ENCODE assay signal across 23 cellular contexts in the genomic region with DNA sequence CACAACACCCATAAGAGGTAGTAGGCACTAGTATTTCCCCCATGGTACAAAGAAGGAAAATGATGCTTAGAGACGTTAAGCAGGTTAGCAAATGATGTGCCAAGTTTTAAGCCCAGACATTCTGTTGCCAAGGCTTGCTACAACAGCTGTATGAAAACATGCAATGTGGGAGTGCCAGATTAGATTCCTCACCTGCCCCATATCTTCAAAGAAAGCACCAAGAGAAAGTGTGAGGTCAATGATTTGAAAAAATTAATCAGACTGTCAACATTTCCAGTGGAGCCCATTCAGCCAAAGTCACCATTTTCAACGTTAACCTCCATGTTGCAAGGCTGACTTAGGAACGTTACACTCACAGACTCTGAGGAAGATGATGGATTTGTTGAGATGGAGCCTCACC.
DNase-seq lines count a peak whose midpoint lies in the region; ATAC-seq, FAIRE-seq and TF ChIP-seq lines count a peak whose summit lies in the region.
"Had no signal": no experiment of that assay in that cellular context is flagged by ENCODE, and none has a peak within 500 bp of the region (broad histone marks: within the 10 kb centered on the region; RNA-seq: fewer than 3 reads in every experiment).

No MANE protein-coding gene starts in this region.

- 7% methylated on average over 3 of the region's 3 CpGs for WGBS in A549 (ENCODE audit: missing lambda C conversion rate)
- WGBS in K562 (ENCODE audit: insufficient coverage, low coverage, missing lambda C conversion rate) = 14% methylated on average over 3 of the region's 3 CpGs

- H3K27ac ChIP-seq in A549 = no peak overlapping the region
- no peak overlapping the region for H3K27ac ChIP-seq in Karpas-422 (ENCODE audit: low read length)
- no peak overlapping the region for H3K27ac ChIP-seq in K562 (ENCODE audit: extremely low read depth, low read depth, low read length)
- H3K27ac ChIP-seq: BLaER1 treated with 17β-estradiol and CSF1 and Interleukin-3, amounts not matched to agents 10 nM and 100 nM; C4-2B had no signal

- DNase-seq in A549 (ENCODE audit: low read depth in 1 of 2, low spot score in 1 of 2) = no peak
- peak; percentile 15 for DNase-seq in Karpas-422
- no peak for DNase-seq in K562 (ENCODE audit: extremely low read depth in 1 of 4, low spot score in 3 of 4)
- DNase-seq in left kidney (ENCODE audit: low read depth, low spot score) = peak; percentile 22
- no peak for DNase-seq in putamen (ENCODE audit: low spot score)
- DNase-seq: 8988T; AML-193; Caco-2; Calu3; CD4-positive, alpha-beta T cell; CD8-positive, alpha-beta T cell; DMS79 treated with DMSO at 0.1 percent for 48 hours; GF-D8 had no signal

- TF ChIP-seq RAD21 in A549 (conservative IDR thresholded peaks at IDR 0.05 in 1 of 2, IDR thresholded peaks at IDR 0.05 in 1 of 2) (no peak), K562 (CRISPR knock-in tag; conservative IDR thresholded peaks at IDR 0.05 in 1 of 2, IDR thresholded peaks at IDR 0.05 in 1 of 2) (no peak)

- no peaks in the 10 kb centered on the region for H3K79me2 ChIP-seq in Karpas-422 (ENCODE audit: low read length)
- H3K79me2 ChIP-seq in K562 (ENCODE audit: control insufficient read depth, insufficient read depth, low read length) = no peaks in the 10 kb centered on the region

- no peaks in the 10 kb centered on the region for H3K9me2 ChIP-seq in Karpas-422 (replicated peaks; ENCODE audit: insufficient read depth, low read length)

- H3K9me1 ChIP-seq in K562 (ENCODE audit: control insufficient read depth, insufficient read depth, low read length) = no peaks in the 10 kb centered on the region

- no TSS peak for BruUV-seq in K562 (replicated peaks; lab: Mats Ljungman, UMichigan)

- no peaks in the 10 kb centered on the region for H4K20me1 ChIP-seq in Karpas-422 (ENCODE audit: insufficient read depth, low read depth, low read length)
- no peaks in the 10 kb centered on the region for H4K20me1 ChIP-seq in K562 (replicated peaks; ENCODE audit: control insufficient read depth, insufficient read depth, low read length)
- H4K20me1 ChIP-seq: BLaER1 treated with 17β-estradiol and CSF1 and Interleukin-3, amounts not matched to agents 10 nM and 100 nM had no signal

- H3K27me3 ChIP-seq in Karpas-422 (ENCODE audit: low read length) (no peaks in the 10 kb centered on the region), K562 (ENCODE audit: control insufficient read depth in 2 of 2, insufficient read depth in 2 of 2, low read length in 2 of 2) (no peaks in the 10 kb centered on the region)
- H3K27me3 ChIP-seq: BLaER1 treated with 17β-estradiol and CSF1 and Interleukin-3, amounts not matched to agents 10 nM and 100 nM had no signal

- ATAC-seq in A549 = no peak
- ATAC-seq in K562 = no peak
- no peak for ATAC-seq in HG02759 (IDR thresholded peaks at IDR 0.05; ENCODE audit: unreplicated experiment)
- no peak for ATAC-seq in HG03442 (IDR thresholded peaks at IDR 0.05; ENCODE audit: unreplicated experiment)
- ATAC-seq in HG02763 (IDR thresholded peaks at IDR 0.05; ENCODE audit: unreplicated experiment) = no peak
- ATAC-seq: CD8-positive, alpha-beta T cell had no signal

- in situ Hi-C loops in K562 (cut with MboI) = no loop called here

- no peak overlapping the region for H3K9ac ChIP-seq in Karpas-422 (ENCODE audit: low read length)
- no peak overlapping the region for H3K9ac ChIP-seq in K562 (ENCODE audit: insufficient read depth in 1 of 2, low read depth in 2 of 2, low read length in 2 of 2)
- H3K9ac ChIP-seq: BLaER1 treated with 17β-estradiol and CSF1 and Interleukin-3, amounts not matched to agents 10 nM and 100 nM had no signal

- TF ChIP-seq CTCF in A549 (IDR thresholded peaks at IDR 0.05) (no peak), K562 (IDR thresholded peaks at IDR 0.05 in 2 of 3, conservative IDR thresholded peaks at IDR 0.05 in 1 of 3; ENCODE audit: insufficient read depth in 2 of 3, low read depth in 1 of 3, low read length in 3 of 3) (no peak)

- H3K4me1 ChIP-seq in A549 (no peaks in the 10 kb centered on the region), Karpas-422 (ENCODE audit: low read length) (no peaks in the 10 kb centered on the region), K562 (replicated peaks in 1 of 2; ENCODE audit: control insufficient read depth in 2 of 2, insufficient read depth in 2 of 2, low read length in 2 of 2) (peaks cover 11 to 50% of the 10 kb centered on the region in 2 experiments; a peak in 4 of 5 replicates)
- H3K4me1 ChIP-seq: Caco-2 had no signal

- H3K9me3 ChIP-seq in A549 (no peaks in the 10 kb centered on the region), Karpas-422 (ENCODE audit: low read length) (no peaks in the 10 kb centered on the region), K562 (replicated peaks; ENCODE audit: control insufficient read depth, insufficient read depth, low read depth, low read length) (no peaks in the 10 kb centered on the region)
- H3K9me3 ChIP-seq: BLaER1 treated with 17β-estradiol and CSF1 and Interleukin-3, amounts not matched to agents 10 nM and 100 nM; Caco-2 had no signal

- H3K36me3 ChIP-seq in Karpas-422 (ENCODE audit: insufficient read depth, low read length) (no peaks in the 10 kb centered on the region), K562 (ENCODE audit: control insufficient read depth, insufficient read depth, low read length) (no peaks in the 10 kb centered on the region)
- H3K36me3 ChIP-seq: BLaER1 treated with 17β-estradiol and CSF1 and Interleukin-3, amounts not matched to agents 10 nM and 100 nM had no signal

- FAIRE-seq in A549 (lab: Jason Lieb, UNC) (peak; percentile 78), K562 (lab: Jason Lieb, UNC) (no peak)
- FAIRE-seq: A204.1, D721Med, G401.6, GM12891, GM19239 had no signal

- H2AFZ ChIP-seq in Karpas-422 (ENCODE audit: low read length) = no peak overlapping the region
- H2AFZ ChIP-seq in K562 (ENCODE audit: low read depth, low read length) = no peak overlapping the region

- TF ChIP-seq EP300 in A549 (IDR thresholded peaks at IDR 0.05) (no peak), K562 (IDR thresholded peaks at IDR 0.05; ENCODE audit: low read length) (no peak)

- H3K4me3 ChIP-seq in A549 (no peak overlapping the region), Karpas-422 (ENCODE audit: low read length) (no peak overlapping the region), K562 (no peak overlapping the region)
- H3K4me3 ChIP-seq: BLaER1 treated with 17β-estradiol and CSF1 and Interleukin-3, amounts not matched to agents 10 nM and 100 nM had no signal

- POLR2A ChIA-PET in A549 (lab: Yijun Ruan, JAX) = no interaction called here
- POLR2A ChIA-PET in K562 (lab: Yijun Ruan, JAX) = no interaction called here

- TF ChIP-seq POLR2A in A549 (IDR thresholded peaks at IDR 0.05; ENCODE audit: low read length) = no peak
- no peak for TF ChIP-seq POLR2A in K562 (conservative IDR thresholded peaks at IDR 0.05)

- no peak overlapping the region for H3K4me2 ChIP-seq in A549
- H3K4me2 ChIP-seq in Karpas-422 (ENCODE audit: low read depth, low read length, poor library complexity, severe bottlenecking) = no peak overlapping the region
- H3K4me2 ChIP-seq in K562 (ENCODE audit: insufficient read depth, low read length) = peak overlapping the region; percentile 29; the same call in 1 of the 2 replicates
- H3K4me2 ChIP-seq: BLaER1 treated with 17β-estradiol and CSF1 and Interleukin-3, amounts not matched to agents 10 nM and 100 nM had no signal

- CTCF ChIA-PET in A549 (lab: Yijun Ruan, JAX) (no interaction called here), K562 (lab: Yijun Ruan, JAX; ENCODE audit: low intra/inter-chr PET ratio) (no interaction called here)

- intact Hi-C loops in K562 (cut with micrococcal nuclease) = no loop called here

TF ChIP-seq in A549, 52 proteins besides CTCF, POLR2A, EP300 and RAD21 (continues in another document):
- TF ChIP-seq, protein P1, sequence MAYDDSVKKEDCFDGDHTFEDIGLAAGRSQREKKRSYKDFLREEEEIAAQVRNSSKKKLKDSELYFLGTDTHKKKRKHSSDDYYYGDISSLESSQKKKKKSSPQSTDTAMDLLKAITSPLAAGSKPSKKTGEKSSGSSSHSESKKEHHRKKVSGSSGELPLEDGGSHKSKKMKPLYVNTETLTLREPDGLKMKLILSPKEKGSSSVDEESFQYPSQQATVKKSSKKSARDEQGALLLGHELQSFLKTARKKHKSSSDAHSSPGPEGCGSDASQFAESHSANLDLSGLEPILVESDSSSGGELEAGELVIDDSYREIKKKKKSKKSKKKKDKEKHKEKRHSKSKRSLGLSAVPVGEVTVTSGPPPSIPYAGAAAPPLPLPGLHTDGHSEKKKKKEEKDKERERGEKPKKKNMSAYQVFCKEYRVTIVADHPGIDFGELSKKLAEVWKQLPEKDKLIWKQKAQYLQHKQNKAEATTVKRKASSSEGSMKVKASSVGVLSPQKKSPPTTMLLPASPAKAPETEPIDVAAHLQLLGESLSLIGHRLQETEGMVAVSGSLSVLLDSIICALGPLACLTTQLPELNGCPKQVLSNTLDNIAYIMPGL (CRISPR knock-in tag; IDR thresholded peaks at IDR 0.05; ENCODE audit: borderline replicate concordance) = no peak
- TF ChIP-seq RNF2 (IDR thresholded peaks at IDR 0.05; ENCODE audit: borderline replicate concordance, low read depth) (no peak), HEYL (CRISPR knock-in tag; IDR thresholded peaks at IDR 0.05) (no peak), FOSL2 (IDR thresholded peaks at IDR 0.05) (no peak), FOSL2 (CRISPR knock-in tag; IDR thresholded peaks at IDR 0.05) (no peak), BHLHE40 (IDR thresholded peaks at IDR 0.05; ENCODE audit: low read depth, low read length) (no peak)

TF ChIP-seq in K562, 482 proteins besides CTCF, POLR2A, EP300 and RAD21 (continues in another document):
- TF ChIP-seq MEIS2 (IDR thresholded peaks at IDR 0.05; ENCODE audit: partially characterized antibody) (peak; percentile 12), NR2F6 (CRISPR knock-in tag; IDR thresholded peaks at IDR 0.05) (no peak), ZEB2 (IDR thresholded peaks at IDR 0.05) (no peak), CBFA2T2 (conservative IDR thresholded peaks at IDR 0.05) (peak; percentile 58), NFIC (IDR thresholded peaks at IDR 0.05) (peak; percentile 84; the same call in 1 of the 2 replicates), NFE2L1 (tag; IDR thresholded peaks at IDR 0.05; ENCODE audit: borderline replicate concordance, low read depth) (no peak), SREBF2 (CRISPR knock-in tag; IDR thresholded peaks at IDR 0.05) (no peak)
- TF ChIP-seq, protein P2, sequence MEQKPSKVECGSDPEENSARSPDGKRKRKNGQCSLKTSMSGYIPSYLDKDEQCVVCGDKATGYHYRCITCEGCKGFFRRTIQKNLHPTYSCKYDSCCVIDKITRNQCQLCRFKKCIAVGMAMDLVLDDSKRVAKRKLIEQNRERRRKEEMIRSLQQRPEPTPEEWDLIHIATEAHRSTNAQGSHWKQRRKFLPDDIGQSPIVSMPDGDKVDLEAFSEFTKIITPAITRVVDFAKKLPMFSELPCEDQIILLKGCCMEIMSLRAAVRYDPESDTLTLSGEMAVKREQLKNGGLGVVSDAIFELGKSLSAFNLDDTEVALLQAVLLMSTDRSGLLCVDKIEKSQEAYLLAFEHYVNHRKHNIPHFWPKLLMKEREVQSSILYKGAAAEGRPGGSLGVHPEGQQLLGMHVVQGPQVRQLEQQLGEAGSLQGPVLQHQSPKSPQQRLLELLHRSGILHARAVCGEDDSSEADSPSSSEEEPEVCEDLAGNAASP (IDR thresholded peaks at IDR 0.05) = no peak

Comparison
In these comparisons a context has a peak if more than half of its experiments do, and no peak if none do; other contexts are left out.
1. DNase-seq: peak in Karpas-422 (single experiment) and left kidney (single experiment); none in A549 (0 of 2), K562 (0 of 4) and putamen (single experiment).